ENCODE assay signal across 11 cellular contexts in the genomic region with DNA sequence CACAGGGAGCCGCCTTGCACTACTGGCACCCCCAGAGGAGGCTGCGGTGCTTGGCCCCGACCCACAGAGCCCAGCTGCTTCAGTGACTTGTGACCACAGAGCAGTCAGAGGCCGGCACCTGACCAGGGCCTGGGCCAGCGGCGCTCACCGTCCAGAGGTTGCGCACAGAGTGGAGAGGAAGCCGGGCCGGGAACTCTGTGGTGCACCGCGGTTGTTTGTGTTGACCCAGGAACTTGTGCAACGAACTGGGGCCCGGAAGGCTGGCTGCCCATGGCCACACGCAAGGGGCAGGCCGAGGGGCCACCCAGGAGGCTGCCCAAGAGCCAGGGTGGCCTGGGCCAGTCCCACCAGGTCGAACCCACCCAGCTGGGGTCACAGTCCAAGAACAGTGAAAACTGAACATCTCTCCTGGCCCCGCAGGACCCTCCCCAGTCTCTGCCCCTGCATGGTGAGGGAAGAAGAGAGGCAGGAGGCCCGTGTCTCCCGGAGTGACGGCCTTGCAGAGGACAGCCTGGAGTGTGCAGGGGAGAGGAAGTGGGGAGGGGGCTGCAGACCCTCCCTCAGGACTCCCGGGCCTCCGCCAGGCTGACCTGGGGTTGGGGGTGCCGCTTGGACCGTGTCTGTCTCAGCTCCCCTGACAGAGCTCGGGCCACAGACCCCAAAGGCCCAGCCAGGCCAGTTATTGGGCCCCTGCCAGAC. TPM values are rescaled to one million over a fixed set of nuclear protein-coding genes. Genes with fewer than 3 reads are reported as not detected.
DNase-seq lines count a peak whose midpoint lies in the region; ATAC-seq and TF ChIP-seq lines count a peak whose summit lies in the region.
"Had no signal": no experiment of that assay in that cellular context is flagged by ENCODE, and none has a peak within 500 bp of the region (broad histone marks: within the 10 kb centered on the region; RNA-seq: fewer than 3 reads in every experiment).

No MANE protein-coding gene starts in this region.

- no peaks in the 10 kb centered on the region for H3K27me3 ChIP-seq in liver (ENCODE audit: control insufficient read depth in 4 of 4, insufficient read depth in 4 of 4, low read length in 3 of 4)

- no peaks in the 10 kb centered on the region for H3K36me3 ChIP-seq in liver (ENCODE audit: control insufficient read depth in 4 of 4, insufficient read depth in 3 of 4, low read depth in 1 of 4, low read length in 3 of 4)

- H3K9ac ChIP-seq in liver (ENCODE audit: low read depth in 1 of 2, low read length in 2 of 2) = no peak overlapping the region

- no peak overlapping the region for H3K27ac Mint-ChIP-seq in activated T-helper 1 cell treated with anti-CD3 and anti-CD28 coated beads, Interleukin-12 subunit alpha, Interleukin-12 subunit beta, Interleukin-2, Interleukin-4 antibody, amounts not matched to agents 30 ng/mL and 10 ng/mL and 1 ng/mL, durations not matched to agents 14 hours and 24 hours and 36 hours
- H3K27ac Mint-ChIP-seq: mesothelial cell of epicardium had no signal

- no peak for TF ChIP-seq CTCF in liver (IDR thresholded peaks at IDR 0.05; ENCODE audit: low read depth, low read length, missing input control)

- no peaks in the 10 kb centered on the region for H3K36me3 Mint-ChIP-seq in activated T-helper 1 cell treated with anti-CD3 and anti-CD28 coated beads, Interleukin-12 subunit alpha, Interleukin-12 subunit beta, Interleukin-2, Interleukin-4 antibody, amounts not matched to agents 30 ng/mL and 10 ng/mL and 1 ng/mL, durations not matched to agents 14 hours and 24 hours and 36 hours (ENCODE audit: low read depth)
- H3K36me3 Mint-ChIP-seq: mesothelial cell of epicardium had no signal

- H3K4me3 Mint-ChIP-seq in activated T-helper 1 cell treated with anti-CD3 and anti-CD28 coated beads, Interleukin-12 subunit alpha, Interleukin-12 subunit beta, Interleukin-2, Interleukin-4 antibody, amounts not matched to agents 30 ng/mL and 10 ng/mL and 1 ng/mL, durations not matched to agents 14 hours and 24 hours and 36 hours = no peak overlapping the region
- H3K4me3 Mint-ChIP-seq: mesothelial cell of epicardium had no signal

- intact Hi-C loops in activated T-helper 1 cell treated with anti-CD3 and anti-CD28 coated beads, Interleukin-12 subunit alpha, Interleukin-12 subunit beta, Interleukin-2, Interleukin-4 antibody, amounts not matched to agents 30 ng/mL and 10 ng/mL and 1 ng/mL, durations not matched to agents 14 hours and 24 hours and 36 hours (cut with micrococcal nuclease) = no loop called here

- H3K9me3 ChIP-seq in liver (ENCODE audit: control insufficient read depth in 4 of 4, low read length in 3 of 4) = no peaks in the 10 kb centered on the region

- peaks cover 29 to 55% (median 41%) of the 10 kb centered on the region in 4 donors for H3K4me1 ChIP-seq in liver (ENCODE audit: control insufficient read depth in 4 of 4, insufficient read depth in 4 of 4, low read length in 3 of 4)

- DNase-seq in brain pericyte (ENCODE audit: low read depth, low spot score) = peak; percentile 26
- DNase-seq in stromal cell of bone marrow (ENCODE audit: low read depth) = peak; percentile 33
- DNase-seq in activated T-helper 1 cell treated with anti-CD3 and anti-CD28 coated beads, Interleukin-12 subunit alpha, Interleukin-12 subunit beta, Interleukin-2, Interleukin-4 antibody, amounts not matched to agents 30 ng/mL and 10 ng/mL and 1 ng/mL, durations not matched to agents 14 hours and 24 hours and 36 hours (ENCODE audit: low spot score) = no peak
- DNase-seq: DMS79 treated with DMSO at 0.1 percent for 48 hours, NCI-H1930 had no signal

- TF ChIP-seq EP300 in Ishikawa (IDR thresholded peaks at IDR 0.05; ENCODE audit: borderline replicate concordance) = no peak

- TF ChIP-seq RAD21 in Ishikawa (IDR thresholded peaks at IDR 0.05; ENCODE audit: low read depth) (no peak), liver (IDR thresholded peaks at IDR 0.05) (peak; percentile 61 to 70)

- H3K27me3 Mint-ChIP-seq in activated T-helper 1 cell treated with anti-CD3 and anti-CD28 coated beads, Interleukin-12 subunit alpha, Interleukin-12 subunit beta, Interleukin-2, Interleukin-4 antibody, amounts not matched to agents 30 ng/mL and 10 ng/mL and 1 ng/mL, durations not matched to agents 14 hours and 24 hours and 36 hours (ENCODE audit: insufficient read depth) = peaks cover 2% of the 10 kb centered on the region

- H3K27ac ChIP-seq in liver (ENCODE audit: low read depth in 1 of 2, low read length in 2 of 2) = peak overlapping the region; percentile 86

- 30% methylated on average over 26 of the region's 26 CpGs for WGBS in liver

- ATAC-seq in GM21390 (IDR thresholded peaks at IDR 0.05; ENCODE audit: unreplicated experiment) = no peak
- ATAC-seq in HG03025 (IDR thresholded peaks at IDR 0.05; ENCODE audit: low FRiP score, unreplicated experiment) = no peak
- no peak for ATAC-seq in HG03135 (IDR thresholded peaks at IDR 0.05; ENCODE audit: unreplicated experiment)

- H3K4me1 Mint-ChIP-seq in activated T-helper 1 cell treated with anti-CD3 and anti-CD28 coated beads, Interleukin-12 subunit alpha, Interleukin-12 subunit beta, Interleukin-2, Interleukin-4 antibody, amounts not matched to agents 30 ng/mL and 10 ng/mL and 1 ng/mL, durations not matched to agents 14 hours and 24 hours and 36 hours (ENCODE audit: low read depth) = no peaks in the 10 kb centered on the region

- no peak overlapping the region for H3K4me3 ChIP-seq in liver (ENCODE audit: low read depth in 1 of 3, low read length in 3 of 3)

- H3K9me3 Mint-ChIP-seq in activated T-helper 1 cell treated with anti-CD3 and anti-CD28 coated beads, Interleukin-12 subunit alpha, Interleukin-12 subunit beta, Interleukin-2, Interleukin-4 antibody, amounts not matched to agents 30 ng/mL and 10 ng/mL and 1 ng/mL, durations not matched to agents 14 hours and 24 hours and 36 hours = no peaks in the 10 kb centered on the region
- H3K9me3 Mint-ChIP-seq: mesothelial cell of epicardium had no signal

TF ChIP-seq in Ishikawa, 13 proteins besides CTCF, POLR2A, EP300 and RAD21 (continues in another document):
- TF ChIP-seq NFIC (IDR thresholded peaks at IDR 0.05) (no peak), ZBTB7A (IDR thresholded peaks at IDR 0.05; ENCODE audit: low read depth) (peak; percentile 77; the same call in 1 of the 2 replicates)
- TF ChIP-seq, protein P1, sequence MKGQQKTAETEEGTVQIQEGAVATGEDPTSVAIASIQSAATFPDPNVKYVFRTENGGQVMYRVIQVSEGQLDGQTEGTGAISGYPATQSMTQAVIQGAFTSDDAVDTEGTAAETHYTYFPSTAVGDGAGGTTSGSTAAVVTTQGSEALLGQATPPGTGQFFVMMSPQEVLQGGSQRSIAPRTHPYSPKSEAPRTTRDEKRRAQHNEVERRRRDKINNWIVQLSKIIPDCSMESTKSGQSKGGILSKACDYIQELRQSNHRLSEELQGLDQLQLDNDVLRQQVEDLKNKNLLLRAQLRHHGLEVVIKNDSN (IDR thresholded peaks at IDR 0.05) = no peak

TF ChIP-seq in liver, 16 proteins besides CTCF, POLR2A, EP300 and RAD21 (continues in another document):
- peak; percentile 81 for TF ChIP-seq TAF1 (conservative IDR thresholded peaks at IDR 0.05)
- TF ChIP-seq RXRA (IDR thresholded peaks at IDR 0.05) = peak; percentile 82 to 93
- peak; percentile 33 for TF ChIP-seq FOXA1 (IDR thresholded peaks at IDR 0.05)
- peak; percentile 85 for TF ChIP-seq YY1 (IDR thresholded peaks at IDR 0.05)
- TF ChIP-seq, protein P2, sequence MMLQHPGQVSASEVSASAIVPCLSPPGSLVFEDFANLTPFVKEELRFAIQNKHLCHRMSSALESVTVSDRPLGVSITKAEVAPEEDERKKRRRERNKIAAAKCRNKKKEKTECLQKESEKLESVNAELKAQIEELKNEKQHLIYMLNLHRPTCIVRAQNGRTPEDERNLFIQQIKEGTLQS (IDR thresholded peaks at IDR 0.05) = no peak
- TF ChIP-seq, protein P3, sequence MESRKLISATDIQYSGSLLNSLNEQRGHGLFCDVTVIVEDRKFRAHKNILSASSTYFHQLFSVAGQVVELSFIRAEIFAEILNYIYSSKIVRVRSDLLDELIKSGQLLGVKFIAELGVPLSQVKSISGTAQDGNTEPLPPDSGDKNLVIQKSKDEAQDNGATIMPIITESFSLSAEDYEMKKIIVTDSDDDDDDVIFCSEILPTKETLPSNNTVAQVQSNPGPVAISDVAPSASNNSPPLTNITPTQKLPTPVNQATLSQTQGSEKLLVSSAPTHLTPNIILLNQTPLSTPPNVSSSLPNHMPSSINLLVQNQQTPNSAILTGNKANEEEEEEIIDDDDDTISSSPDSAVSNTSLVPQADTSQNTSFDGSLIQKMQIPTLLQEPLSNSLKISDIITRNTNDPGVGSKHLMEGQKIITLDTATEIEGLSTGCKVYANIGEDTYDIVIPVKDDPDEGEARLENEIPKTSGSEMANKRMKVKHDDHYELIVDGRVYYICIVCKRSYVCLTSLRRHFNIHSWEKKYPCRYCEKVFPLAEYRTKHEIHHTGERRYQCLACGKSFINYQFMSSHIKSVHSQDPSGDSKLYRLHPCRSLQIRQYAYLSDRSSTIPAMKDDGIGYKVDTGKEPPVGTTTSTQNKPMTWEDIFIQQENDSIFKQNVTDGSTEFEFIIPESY (IDR thresholded peaks at IDR 0.05) = no peak
- peak in 1 of 2 donors; percentile 79 for TF ChIP-seq GABPA (IDR thresholded peaks at IDR 0.05 in 1 of 2, conservative IDR thresholded peaks at IDR 0.05 in 1 of 2)
- TF ChIP-seq HNF4A (conservative IDR thresholded peaks at IDR 0.05) = peak; percentile 53 to 90
- TF ChIP-seq, protein P4, sequence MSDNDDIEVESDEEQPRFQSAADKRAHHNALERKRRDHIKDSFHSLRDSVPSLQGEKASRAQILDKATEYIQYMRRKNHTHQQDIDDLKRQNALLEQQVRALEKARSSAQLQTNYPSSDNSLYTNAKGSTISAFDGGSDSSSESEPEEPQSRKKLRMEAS (IDR thresholded peaks at IDR 0.05) = peak; percentile 78
- TF ChIP-seq SP1 (IDR thresholded peaks at IDR 0.05) = peak; percentile 87
- TF ChIP-seq JUND (IDR thresholded peaks at IDR 0.05) = peak in 1 of 2 donors; percentile 52
- peak; percentile 56 for TF ChIP-seq NR2F2 (IDR thresholded peaks at IDR 0.05)

RNA-seq across cellular contexts. Expression of a gene that starts 42.8 kb away (rescaled TPM):
- 10 to 100 TPM; 34.5 to 38.5 TPM for total RNA-seq in liver
- 10 to 100 TPM; 32.1 to 39.7 TPM for polyA plus RNA-seq in liver
- total RNA-seq in activated T-helper 1 cell treated with anti-CD3 and anti-CD28 coated beads, Interleukin-12 subunit alpha, Interleukin-12 subunit beta, Interleukin-2, Interleukin-4 antibody, amounts not matched to agents 30 ng/mL and 10 ng/mL and 1 ng/mL, durations not matched to agents 14 hours and 24 hours and 36 hours = 2.4 and 2.5 TPM in 2 replicates

Comparison
In these comparisons a context has a peak if more than half of its experiments do, and no peak if none do; other contexts are left out.
1. RNA of a gene that starts 42.8 kb away (total RNA-seq): 34.5 to 38.5 TPM in liver; 2.4 to 2.5 TPM in activated T-helper 1 cell treated with anti-CD3 and anti-CD28 coated beads, Interleukin-12 subunit alpha, Interleukin-12 subunit beta, Interleukin-2, Interleukin-4 antibody, amounts not matched to agents 30 ng/mL and 10 ng/mL and 1 ng/mL, durations not matched to agents 14 hours and 24 hours and 36 hours; every median in the first group is over 10 times any median in the second.